ENCODE assay signal across 17 cellular contexts in the genomic region with DNA sequence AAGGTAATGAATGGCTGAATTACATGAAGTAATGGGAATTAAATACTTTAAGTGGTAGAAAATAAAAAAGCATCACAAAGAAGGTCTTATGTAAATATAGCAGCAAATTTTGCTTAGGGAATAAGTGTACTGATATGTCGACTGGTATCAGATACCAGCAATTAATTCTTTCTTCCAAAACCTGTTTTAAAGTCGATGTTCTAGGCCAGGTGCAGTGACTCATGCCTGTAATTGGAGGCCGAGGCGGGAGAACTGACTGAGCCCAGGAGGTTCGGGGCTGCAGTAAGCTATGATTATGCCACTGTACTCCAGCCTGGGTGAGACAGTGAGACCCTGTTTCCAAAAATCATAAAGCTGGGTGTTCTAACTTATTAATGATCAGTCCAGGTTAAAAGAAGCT. TPM values are rescaled to one million over a fixed set of nuclear protein-coding genes. Genes with fewer than 3 reads are reported as not detected.
DNase-seq lines count a peak whose midpoint lies in the region; ATAC-seq, FAIRE-seq and TF ChIP-seq lines count a peak whose summit lies in the region.
"Had no signal": no experiment of that assay in that cellular context is flagged by ENCODE, and none has a peak within 500 bp of the region (broad histone marks: within the 10 kb centered on the region; RNA-seq: fewer than 3 reads in every experiment).

No MANE protein-coding gene starts in this region.

- peaks cover under 1% of the 10 kb centered on the region for H3F3A ChIP-seq in SK-N-SH (replicated peaks; ENCODE audit: insufficient read depth)

- 78% methylated on average over 5 of the region's 5 CpGs for WGBS in SK-N-SH (ENCODE audit: low lambda C conversion rate)
- 45% methylated on average over 5 of the region's 5 CpGs for whole genome bisulfite sequencing in mammary epithelial cell (ENCODE audit: low coverage, missing lambda C conversion rate)
- 90% methylated on average over 5 of the region's 5 CpGs for WGBS in HepG2 (ENCODE audit: low lambda C conversion rate)

- no peak for TF ChIP-seq EP300 in SK-N-SH (IDR thresholded peaks at IDR 0.05; ENCODE audit: borderline replicate concordance in 1 of 2, low read depth in 1 of 2, low read length in 1 of 2)
- TF ChIP-seq EP300 in HepG2 (IDR thresholded peaks at IDR 0.05; ENCODE audit: low read depth in 2 of 2, low read length in 2 of 2), result no peak
- TF ChIP-seq EP300 in HepG2 (CRISPR knock-in tag; IDR thresholded peaks at IDR 0.05; ENCODE audit: borderline replicate concordance), result no peak

- in situ Hi-C loops in mammary epithelial cell (cut with MboI; ENCODE audit: low sequenced_read_pairs in 2 of 2) (no loop called here), HepG2 (cut with HindIII; ENCODE audit: extremely low pct_ligation_motif_present, low pct_unique_long_range_greater_than_20kb) (no loop called here)

- POLR2A ChIA-PET in SK-N-SH (lab: Yijun Ruan, JAX), result no interaction called here
- POLR2A ChIA-PET in HepG2 (lab: Yijun Ruan, JAX), result no interaction called here

- intact Hi-C loops in mammary epithelial cell (cut with micrococcal nuclease) (no loop called here), HepG2 (cut with micrococcal nuclease; ENCODE audit: unreplicated experiment) (no loop called here)

- H3K27ac ChIP-seq in SK-N-SH (ENCODE audit: low read depth in 2 of 2, low read length in 1 of 2) (no peak overlapping the region; a peak in 1 of 4 replicates), mammary epithelial cell (ENCODE audit: insufficient read depth, low read depth, low read length) (no peak overlapping the region), HepG2 (ENCODE audit: extremely low read length, insufficient read depth, low read length) (no peak overlapping the region)
- H3K27ac ChIP-seq: right atrium auricular region, SK-N-MC, upper lobe of right lung had no signal

- H3K9ac ChIP-seq in SK-N-SH (no peak overlapping the region), mammary epithelial cell (ENCODE audit: insufficient read depth, low read length) (no peak overlapping the region), skeletal muscle satellite cell (ENCODE audit: low read depth, low read length) (no peak overlapping the region), HepG2 (ENCODE audit: insufficient read depth, low read depth, low read length) (no peak overlapping the region)

- ATAC-seq in SK-N-SH treated with all-trans-retinoic acid at 6 μM for 48 hours, result peak; percentile 48; the same call in 2 of the 3 replicates
- no peak; the same call in 2 of the 3 replicates for ATAC-seq in HepG2
- ATAC-seq: GM23338, upper lobe of right lung had no signal

- H3K4me1 ChIP-seq in SK-N-SH (ENCODE audit: control insufficient read depth in 1 of 2, insufficient read depth in 2 of 2, low read depth in 1 of 2, low read length in 1 of 2) (peaks cover 7% of the 10 kb centered on the region in 2 experiments; a peak in 2 of 4 replicates), mammary epithelial cell (ENCODE audit: insufficient read depth, low read length) (peaks cover 10% of the 10 kb centered on the region), skeletal muscle satellite cell (ENCODE audit: control insufficient read depth, insufficient read depth, low read length) (peaks cover 23% of the 10 kb centered on the region), HepG2 (ENCODE audit: insufficient read depth, low read length) (peaks cover 21% of the 10 kb centered on the region)

- H3K27me3 ChIP-seq in SK-N-SH (ENCODE audit: insufficient read depth) (no peaks in the 10 kb centered on the region), mammary epithelial cell (ENCODE audit: insufficient read depth, low read length) (no peaks in the 10 kb centered on the region), skeletal muscle satellite cell (ENCODE audit: control insufficient read depth, insufficient read depth, low read length) (no peaks in the 10 kb centered on the region), HepG2 (ENCODE audit: control insufficient read depth in 1 of 2, insufficient read depth in 2 of 2, low read length in 2 of 2) (no peaks in the 10 kb centered on the region)
- H3K27me3 ChIP-seq: right atrium auricular region, upper lobe of right lung had no signal

- no peak overlapping the region for H2AFZ ChIP-seq in SK-N-SH (ENCODE audit: low read depth)
- H2AFZ ChIP-seq in mammary epithelial cell (ENCODE audit: low read depth, low read length), result no peak overlapping the region
- no peak overlapping the region for H2AFZ ChIP-seq in HepG2 (ENCODE audit: low read length)
- H2AFZ ChIP-seq: GM23338 had no signal

- no peak for DNase-seq in SK-N-SH
- DNase-seq in NCI-H146 (lab: John Stamatoyannopoulos, UW), result peak; percentile 36
- peak; percentile 53 for DNase-seq in mammary epithelial cell
- DNase-seq in AML-193 (lab: John Stamatoyannopoulos, UW), result no peak
- no peak for DNase-seq in NCI-H128 (lab: John Stamatoyannopoulos, UW; ENCODE audit: unreplicated experiment)
- DNase-seq in HepG2 (ENCODE audit: low spot score), result no peak
- DNase-seq: activated gamma-delta T cell treated with Interleukin-2 at 50 U/mL for 16 hours, Caco-2, nephron progenitor cell, upper lobe of right lung had no signal

- H3K9me2 ChIP-seq in SK-N-SH, result no peaks in the 10 kb centered on the region

- CTCF ChIA-PET in SK-N-SH (lab: Yijun Ruan, JAX) (no interaction called here), mammary epithelial cell (lab: Charles Lee; ENCODE audit: low non-redundant PET) (no interaction called here), HepG2 (lab: Yijun Ruan, JAX; ENCODE audit: low intra/inter-chr PET ratio, low total read pairs) (no interaction called here)

- H3K9me3 ChIP-seq in SK-N-SH (no peaks in the 10 kb centered on the region), mammary epithelial cell (replicated peaks; ENCODE audit: insufficient read depth, low read length) (no peaks in the 10 kb centered on the region), skeletal muscle satellite cell (replicated peaks; ENCODE audit: low read length) (no peaks in the 10 kb centered on the region), HepG2 (ENCODE audit: low read length) (no peaks in the 10 kb centered on the region)
- H3K9me3 ChIP-seq: right atrium auricular region, upper lobe of right lung had no signal

- dilution Hi-C loops in mammary epithelial cell (cut with HindIII; ENCODE audit: low sequenced_read_pairs), result no loop called here

- TF ChIP-seq CTCF in SK-N-SH (IDR thresholded peaks at IDR 0.05) (no peak), mammary epithelial cell (conservative IDR thresholded peaks at IDR 0.05 in 1 of 2, IDR thresholded peaks at IDR 0.05 in 1 of 2; ENCODE audit: extremely low read depth in 1 of 2, insufficient read depth in 1 of 2, low read depth in 1 of 2, low read length in 2 of 2) (no peak), HepG2 (CRISPR knock-in tag; IDR thresholded peaks at IDR 0.05) (no peak)

- no peak overlapping the region for H3K4me2 ChIP-seq in SK-N-SH
- no peak overlapping the region for H3K4me2 ChIP-seq in mammary epithelial cell (ENCODE audit: insufficient read depth, low read depth, low read length)
- peak overlapping the region; percentile 18 for H3K4me2 ChIP-seq in skeletal muscle satellite cell (ENCODE audit: low read length)
- H3K4me2 ChIP-seq in HepG2 (ENCODE audit: low read depth, low read length), result no peak overlapping the region
- H3K4me2 ChIP-seq: GM23338 had no signal

- peaks cover 100% of the 10 kb centered on the region for H3K79me2 ChIP-seq in SK-N-SH (ENCODE audit: insufficient read depth)
- peaks cover 99% of the 10 kb centered on the region for H3K79me2 ChIP-seq in mammary epithelial cell (ENCODE audit: insufficient read depth, low read length)
- peaks cover 96% of the 10 kb centered on the region for H3K79me2 ChIP-seq in HepG2 (ENCODE audit: insufficient read depth, low read length)

- H4K20me1 ChIP-seq in SK-N-SH (ENCODE audit: insufficient read depth) (peaks cover 85% of the 10 kb centered on the region), mammary epithelial cell (ENCODE audit: insufficient read depth, low read length) (peaks cover 5% of the 10 kb centered on the region), HepG2 (ENCODE audit: insufficient read depth, low read length) (peaks cover 68% of the 10 kb centered on the region)

- peaks cover 9 to 18% of the 10 kb centered on the region in 2 experiments for H3K36me3 ChIP-seq in SK-N-SH (replicated peaks in 1 of 2; ENCODE audit: control insufficient read depth in 1 of 2, insufficient read depth in 2 of 2, low read length in 1 of 2)
- peaks cover 5% of the 10 kb centered on the region for H3K36me3 ChIP-seq in mammary epithelial cell (ENCODE audit: insufficient read depth, low read length)
- peaks cover 4% of the 10 kb centered on the region for H3K36me3 ChIP-seq in skeletal muscle satellite cell (ENCODE audit: insufficient read depth, low read length)
- H3K36me3 ChIP-seq in HepG2 (replicated peaks in 1 of 2; ENCODE audit: control insufficient read depth in 1 of 2, insufficient read depth in 2 of 2, low read length in 2 of 2), result peaks cover 5 to 27% of the 10 kb centered on the region in 2 experiments; a peak in 3 of 5 replicates
- H3K36me3 ChIP-seq: right atrium auricular region, upper lobe of right lung had no signal

- TF ChIP-seq RAD21 in SK-N-SH (IDR thresholded peaks at IDR 0.05; ENCODE audit: low read length) (no peak), HepG2 (CRISPR knock-in tag; IDR thresholded peaks at IDR 0.05) (no peak)

- no TSS peak for BruUV-seq in mammary epithelial cell (replicated peaks; lab: Mats Ljungman, UMichigan)
- no TSS peak for BruUV-seq in HepG2 (replicated peaks; lab: Mats Ljungman, UMichigan)

- TF ChIP-seq POLR2A in HepG2 (IDR thresholded peaks at IDR 0.05; ENCODE audit: insufficient read depth in 1 of 2, low read depth in 2 of 2, low read length in 2 of 2), result no peak

- no peak overlapping the region for H3K4me3 ChIP-seq in SK-N-SH (ENCODE audit: low read depth in 2 of 2, low read length in 1 of 2)
- H3K4me3 ChIP-seq in mammary epithelial cell (replicated peaks in 1 of 3; ENCODE audit: insufficient read depth in 1 of 3, low read depth in 2 of 3, low read length in 3 of 3), result no peak overlapping the region
- no peak overlapping the region for H3K4me3 ChIP-seq in skeletal muscle satellite cell (ENCODE audit: low read length)
- no peak overlapping the region for H3K4me3 ChIP-seq in HepG2 (replicated peaks in 1 of 3; ENCODE audit: insufficient read depth in 1 of 3, low read depth in 2 of 3, low read length in 3 of 3)
- H3K4me3 ChIP-seq: GM23338, lung, right atrium auricular region, SK-N-MC, upper lobe of right lung had no signal

- FAIRE-seq in HepG2 (lab: Jason Lieb, UNC), result no peak
- FAIRE-seq: TTC549 had no signal

RNA-seq across cellular contexts. Expression of a gene that starts 30.3 kb away (rescaled TPM):
- 23.1 and 28.9 TPM in 2 replicates for polyA plus RNA-seq in SK-N-SH (2012; rRNA removed)
- 25.0 and 30.2 TPM in 2 replicates for polyA plus RNA-seq in SK-N-SH (2012; cell fraction: cytosol; rRNA removed)
- polyA plus RNA-seq in SK-N-SH (2012; cell fraction: nucleus; rRNA removed), result 12.7 and 27.2 TPM in 2 replicates
- 10 to 100 TPM; 64.1 to 79.5 TPM for total RNA-seq in mammary epithelial cell
- 28.5 TPM for polyA plus RNA-seq in mammary epithelial cell
- 87.4 TPM for polyA minus RNA-seq in mammary epithelial cell
- total RNA-seq in skeletal muscle satellite cell (2012; rRNA removed), result 73.6 and 75.3 TPM in 2 replicates
- total RNA-seq in HepG2 (2016; rRNA removed; fragmentation: Illumina TruSeq; extraction: Trizol), result 132 and 171 TPM in 2 replicates
- total RNA-seq in HepG2 (2016; cell fraction: cytosol; rRNA removed; fragmentation: Illumina TruSeq; extraction: Trizol; ENCODE audit: low read depth), result 46.7 and 54.6 TPM in 2 replicates
- 129 and 171 TPM in 2 replicates for total RNA-seq in HepG2 (2016; cell fraction: insoluble cytoplasmic fraction; rRNA removed; fragmentation: Illumina TruSeq; extraction: Trizol)
- total RNA-seq in HepG2 (2016; cell fraction: membrane; rRNA removed; fragmentation: Illumina TruSeq; extraction: Trizol), result 117 and 137 TPM in 2 replicates
- total RNA-seq in HepG2 (2016; cell fraction: nucleus; rRNA removed; fragmentation: Illumina TruSeq; extraction: Trizol), result 111 and 118 TPM in 2 replicates
- 53.9 and 57.3 TPM in 2 replicates for polyA plus RNA-seq in HepG2 (2011; rRNA removed)
- 24.5 and 38.2 TPM in 2 replicates for polyA plus RNA-seq in HepG2 (2011; cell fraction: cytosol; rRNA removed)
- 29.7 TPM in 2 replicates for polyA plus RNA-seq in HepG2 (2011; cell fraction: nucleus; rRNA removed)
- 42.0 and 48.0 TPM in 2 replicates for polyA plus RNA-seq in HepG2 (2012)
- polyA plus RNA-seq in HepG2 (2016; cell fraction: cytosol; fragmentation: Illumina TruSeq; extraction: Trizol; ENCODE audit: low read depth), result 5.3 and 5.5 TPM in 2 replicates
- polyA plus RNA-seq in HepG2 (2016; cell fraction: insoluble cytoplasmic fraction; fragmentation: Illumina TruSeq; extraction: Trizol; ENCODE audit: low read depth), result 79.1 and 85.5 TPM in 2 replicates
- 24.8 and 28.9 TPM in 2 replicates for polyA plus RNA-seq in HepG2 (2016; cell fraction: membrane; fragmentation: Illumina TruSeq; extraction: Trizol; ENCODE audit: low read depth)
- polyA plus RNA-seq in HepG2 (2016; cell fraction: nucleus; fragmentation: Illumina TruSeq; extraction: Trizol; ENCODE audit: insufficient read depth, low read depth), result 51.2 and 54.9 TPM in 2 replicates
- 45.0 and 74.0 TPM in 2 replicates for polyA minus RNA-seq in HepG2 (2011; rRNA and poly(A)+ RNA removed; ENCODE audit: low replicate concordance)
- polyA minus RNA-seq in HepG2 (2011; cell fraction: cytosol; rRNA and poly(A)+ RNA removed), result 67.2 and 72.9 TPM in 2 replicates
- 202 and 214 TPM in 2 replicates for polyA minus RNA-seq in HepG2 (2011; cell fraction: nucleus; rRNA and poly(A)+ RNA removed)

Comparison
In these comparisons a context has a peak if more than half of its experiments do, and no peak if none do; other contexts are left out.
1. DNase-seq: peak in NCI-H146 (single experiment) and mammary epithelial cell (single experiment); none in SK-N-SH (single experiment), AML-193 (0 of 2), NCI-H128 (single experiment) and HepG2 (single experiment).